ENCODE assay signal across 13 cellular contexts in genomic region chr14:88631091-88631490, GRCh38.
A peak's percentile ranks its signal among the peaks of the same experiment; 100 is the strongest.
DNase-seq lines count a peak whose midpoint lies in the region; FAIRE-seq and TF ChIP-seq lines count a peak whose summit lies in the region.
"Had no signal": no experiment of that assay in that cellular context is flagged by ENCODE, and none has a peak within 500 bp of the region (broad histone marks: within the 10 kb centered on the region; RNA-seq: fewer than 3 reads in every experiment).

No MANE protein-coding gene starts in this region.

- no peak for FAIRE-seq in RCC 7860 (lab: Jason Lieb, UNC)
- FAIRE-seq: GM12878, GM18507, K562 had no signal

- H3K27ac ChIP-seq in hepatocyte (peak overlapping the region; percentile 15), osteoblast (ENCODE audit: low read depth, low read length) (peak overlapping the region; percentile 61), coronary artery (no peak overlapping the region)
- H3K27ac ChIP-seq: 22Rv1; BLaER1 treated with 17β-estradiol and CSF1 and Interleukin-3, amounts not matched to agents 10 nM and 100 nM had no signal

- H3K9me3 ChIP-seq in hepatocyte (ENCODE audit: low read depth) (no peaks in the 10 kb centered on the region), osteoblast (ENCODE audit: low read depth, low read length) (no peaks in the 10 kb centered on the region)
- H3K9me3 ChIP-seq: BLaER1 treated with 17β-estradiol and CSF1 and Interleukin-3, amounts not matched to agents 10 nM and 100 nM had no signal

- no peak overlapping the region for H3K27ac Mint-ChIP-seq in activated naive CD4-positive, alpha-beta T cell treated with anti-CD3 and anti-CD28 coated beads, Interleukin-2, amount 10 ng/mL, durations not matched to agents 7 days and 5 days
- H3K27ac Mint-ChIP-seq: CD4-positive, CD25-positive, alpha-beta regulatory T cell had no signal

- H2AFZ ChIP-seq in hepatocyte (no peak overlapping the region), osteoblast (ENCODE audit: low read length) (peak overlapping the region; percentile 58)

- H3K4me1 Mint-ChIP-seq in activated naive CD4-positive, alpha-beta T cell treated with anti-CD3 and anti-CD28 coated beads, Interleukin-2, amount 10 ng/mL, durations not matched to agents 7 days and 5 days: no peaks in the 10 kb centered on the region
- H3K4me1 Mint-ChIP-seq: CD4-positive, CD25-positive, alpha-beta regulatory T cell had no signal

- WGBS in hepatocyte (ENCODE audit: low lambda C conversion rate, missing lambda C conversion rate): 99% methylated on average over 3 of the region's 3 CpGs

- H3K4me1 ChIP-seq in hepatocyte (ENCODE audit: insufficient read depth): no peaks in the 10 kb centered on the region
- H3K4me1 ChIP-seq in osteoblast (ENCODE audit: insufficient read depth, low read length): peaks cover 3% of the 10 kb centered on the region
- H3K4me1 ChIP-seq: BLaER1 treated with 17β-estradiol and CSF1 and Interleukin-3, amounts not matched to agents 10 nM and 100 nM had no signal

- H4K20me1 ChIP-seq in hepatocyte (ENCODE audit: insufficient read depth, poor library complexity, severe bottlenecking) (no peaks in the 10 kb centered on the region), osteoblast (ENCODE audit: insufficient read depth, low read length) (no peaks in the 10 kb centered on the region)
- H4K20me1 ChIP-seq: BLaER1 treated with 17β-estradiol and CSF1 and Interleukin-3, amounts not matched to agents 10 nM and 100 nM had no signal

- H3K36me3 ChIP-seq in hepatocyte (replicated peaks; ENCODE audit: insufficient read depth, low read depth) (no peaks in the 10 kb centered on the region), osteoblast (ENCODE audit: insufficient read depth, low read length) (no peaks in the 10 kb centered on the region)
- H3K36me3 ChIP-seq: BLaER1 treated with 17β-estradiol and CSF1 and Interleukin-3, amounts not matched to agents 10 nM and 100 nM had no signal

- H3K79me2 ChIP-seq in hepatocyte (no peaks in the 10 kb centered on the region), osteoblast (ENCODE audit: insufficient read depth, low read length) (no peaks in the 10 kb centered on the region)

- H3K9me3 Mint-ChIP-seq in activated naive CD4-positive, alpha-beta T cell treated with anti-CD3 and anti-CD28 coated beads, Interleukin-2, amount 10 ng/mL, durations not matched to agents 7 days and 5 days: no peaks in the 10 kb centered on the region
- H3K9me3 Mint-ChIP-seq: CD4-positive, CD25-positive, alpha-beta regulatory T cell had no signal

- TF ChIP-seq CTCF in hepatocyte (IDR thresholded peaks at IDR 0.05; ENCODE audit: poor library complexity) (no peak), osteoblast (IDR thresholded peaks at IDR 0.05; ENCODE audit: extremely low read depth, low read depth, low read length) (no peak), coronary artery (IDR thresholded peaks at IDR 0.05) (no peak)

- H3K4me2 ChIP-seq in hepatocyte (no peak overlapping the region), osteoblast (ENCODE audit: insufficient read depth, low read length) (peak overlapping the region; percentile 50)
- H3K4me2 ChIP-seq: BLaER1 treated with 17β-estradiol and CSF1 and Interleukin-3, amounts not matched to agents 10 nM and 100 nM had no signal

- H3K4me3 Mint-ChIP-seq in activated naive CD4-positive, alpha-beta T cell treated with anti-CD3 and anti-CD28 coated beads, Interleukin-2, amount 10 ng/mL, durations not matched to agents 7 days and 5 days: no peak overlapping the region
- H3K4me3 Mint-ChIP-seq: CD4-positive, CD25-positive, alpha-beta regulatory T cell had no signal

- H3K9me2 ChIP-seq in hepatocyte (replicated peaks; ENCODE audit: insufficient read depth): no peaks in the 10 kb centered on the region

- no peaks in the 10 kb centered on the region for H3K27me3 Mint-ChIP-seq in activated naive CD4-positive, alpha-beta T cell treated with anti-CD3 and anti-CD28 coated beads, Interleukin-2, amount 10 ng/mL, durations not matched to agents 7 days and 5 days

- CTCF ChIA-PET in activated naive CD4-positive, alpha-beta T cell treated with anti-CD3 and anti-CD28 coated beads, Interleukin-2, amount 10 ng/mL, durations not matched to agents 7 days and 5 days (lab: Charles Lee): no interaction called here

- H3K27me3 ChIP-seq in hepatocyte (no peaks in the 10 kb centered on the region), osteoblast (ENCODE audit: insufficient read depth, low read length) (peaks cover 2% of the 10 kb centered on the region)
- H3K27me3 ChIP-seq: BLaER1 treated with 17β-estradiol and CSF1 and Interleukin-3, amounts not matched to agents 10 nM and 100 nM had no signal

- H3K4me3 ChIP-seq in hepatocyte (no peak overlapping the region), osteoblast (ENCODE audit: insufficient read depth, low read length) (no peak overlapping the region), coronary artery (no peak overlapping the region)
- H3K4me3 ChIP-seq: BLaER1 treated with 17β-estradiol and CSF1 and Interleukin-3, amounts not matched to agents 10 nM and 100 nM; GM12878; K562 had no signal

- H3K36me3 Mint-ChIP-seq in activated naive CD4-positive, alpha-beta T cell treated with anti-CD3 and anti-CD28 coated beads, Interleukin-2, amount 10 ng/mL, durations not matched to agents 7 days and 5 days: no peaks in the 10 kb centered on the region

- DNase-seq in A172 (ENCODE audit: low spot score): peak; percentile 3
- peak; percentile 56 for DNase-seq in RCC 7860 (ENCODE audit: low spot score)
- DNase-seq in hepatocyte (ENCODE audit: low spot score): no peak
- no peak for DNase-seq in osteoblast (ENCODE audit: insufficient read length, low spot score, missing footprints)
- no peak for DNase-seq in activated naive CD4-positive, alpha-beta T cell treated with anti-CD3 and anti-CD28 coated beads, Interleukin-2, amount 10 ng/mL, durations not matched to agents 7 days and 5 days
- DNase-seq in stimulated activated CD4-positive, alpha-beta T cell treated with anti-CD3 and anti-CD28 coated beads, Interleukin-2, amount 100 ng/mL, for 48 hours: no peak
- DNase-seq in coronary artery (ENCODE audit: low spot score): no peak
- DNase-seq: CD4-positive, CD25-positive, alpha-beta regulatory T cell had no signal

Comparison
In these comparisons a context has a peak if more than half of its experiments do, and no peak if none do; other contexts are left out.
1. DNase-seq: peak in A172 (single experiment) and RCC 7860 (single experiment); none in hepatocyte (single experiment), osteoblast (single experiment), activated naive CD4-positive, alpha-beta T cell treated with anti-CD3 and anti-CD28 coated beads, Interleukin-2, amount 10 ng/mL, durations not matched to agents 7 days and 5 days (single experiment), stimulated activated CD4-positive, alpha-beta T cell treated with anti-CD3 and anti-CD28 coated beads, Interleukin-2, amount 100 ng/mL, for 48 hours (0 of 2) and coronary artery (single experiment).
2. H3K27ac ChIP-seq: peak in hepatocyte (single experiment) and osteoblast (single experiment); none in coronary artery (0 of 2).